Comparison of ENCODE assay signal across 14 cellular contexts in the genomic region with DNA sequence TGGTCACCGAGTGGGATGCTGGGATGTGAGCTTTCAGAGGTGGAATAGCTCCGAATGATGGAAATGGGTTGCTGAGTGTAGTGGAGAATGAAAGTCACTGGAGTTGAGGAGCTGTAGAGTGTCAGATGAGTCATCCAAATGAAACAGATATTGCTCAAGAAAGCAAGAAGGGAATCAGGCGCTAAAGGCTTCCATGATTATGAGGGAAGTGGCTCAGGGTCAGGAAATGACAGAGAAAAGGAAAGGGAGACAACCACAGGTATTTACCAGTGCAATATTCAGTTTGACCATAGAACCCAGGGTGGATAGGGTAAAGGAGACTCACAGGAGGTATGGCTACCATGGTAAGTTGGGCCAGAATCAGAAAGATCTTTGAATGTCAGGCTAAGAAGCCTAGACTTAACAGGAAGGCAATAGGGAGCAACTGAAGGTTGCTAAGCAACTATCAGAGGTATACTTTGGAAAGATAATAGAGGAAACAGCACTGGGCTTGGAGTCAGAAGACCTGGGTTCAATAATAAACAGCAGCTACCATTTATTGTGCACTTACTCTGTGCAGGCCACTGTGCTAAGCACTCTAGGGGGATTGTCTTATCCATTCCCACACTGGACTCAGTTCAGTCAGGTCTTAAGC. TPM values are rescaled to one million over a fixed set of nuclear protein-coding genes. Genes with fewer than 3 reads are reported as not detected.
DNase-seq lines count a peak whose midpoint lies in the region; ATAC-seq and TF ChIP-seq lines count a peak whose summit lies in the region.
"Had no signal": no experiment of that assay in that cellular context is flagged by ENCODE, and none has a peak within 500 bp of the region (broad histone marks: within the 10 kb centered on the region; RNA-seq: fewer than 3 reads in every experiment).

No MANE protein-coding gene starts in this region.

- H3K27ac Mint-ChIP-seq in activated T-helper 17 cell treated with anti-CD3 and anti-CD28 coated beads, Interleukin-2, amount 50 U/mL, for 72 hours: peak overlapping the region; percentile 49
- H3K27ac Mint-ChIP-seq in activated CD8-positive, alpha-beta memory T cell treated with anti-CD3 and anti-CD28 coated beads, Interleukin-2, amount 10 ng/mL, durations not matched to agents 7 days and 5 days: no peak overlapping the region
- H3K27ac Mint-ChIP-seq: activated CD8-positive, alpha-beta T cell treated with anti-CD3 and anti-CD28 coated beads for 36 hours had no signal

- TF ChIP-seq CTCF in AG09309 (IDR thresholded peaks at IDR 0.05; ENCODE audit: control insufficient read depth, insufficient read depth, low read depth, low read length, missing control alignments): no peak
- no peak for TF ChIP-seq CTCF in fibroblast of villous mesenchyme (IDR thresholded peaks at IDR 0.05; ENCODE audit: insufficient read depth, low read depth, low read length)

- H3K4me3 Mint-ChIP-seq in activated T-helper 17 cell treated with anti-CD3 and anti-CD28 coated beads, Interleukin-2, amount 50 U/mL, for 72 hours: no peak overlapping the region
- no peak overlapping the region for H3K4me3 Mint-ChIP-seq in activated CD8-positive, alpha-beta memory T cell treated with anti-CD3 and anti-CD28 coated beads, Interleukin-2, amount 10 ng/mL, durations not matched to agents 7 days and 5 days
- H3K4me3 Mint-ChIP-seq: activated CD8-positive, alpha-beta T cell treated with anti-CD3 and anti-CD28 coated beads for 36 hours had no signal

- peaks cover 57% of the 10 kb centered on the region for H3K36me3 Mint-ChIP-seq in activated T-helper 17 cell treated with anti-CD3 and anti-CD28 coated beads, Interleukin-2, amount 50 U/mL, for 72 hours (ENCODE audit: low read depth)
- H3K36me3 Mint-ChIP-seq in activated CD8-positive, alpha-beta memory T cell treated with anti-CD3 and anti-CD28 coated beads, Interleukin-2, amount 10 ng/mL, durations not matched to agents 7 days and 5 days: peaks cover 27% of the 10 kb centered on the region

- H3K4me1 Mint-ChIP-seq in activated T-helper 17 cell treated with anti-CD3 and anti-CD28 coated beads, Interleukin-2, amount 50 U/mL, for 72 hours: no peaks in the 10 kb centered on the region
- H3K4me1 Mint-ChIP-seq in activated CD8-positive, alpha-beta memory T cell treated with anti-CD3 and anti-CD28 coated beads, Interleukin-2, amount 10 ng/mL, durations not matched to agents 7 days and 5 days: no peaks in the 10 kb centered on the region

- H3K27me3 Mint-ChIP-seq in activated T-helper 17 cell treated with anti-CD3 and anti-CD28 coated beads, Interleukin-2, amount 50 U/mL, for 72 hours: no peaks in the 10 kb centered on the region
- H3K27me3 Mint-ChIP-seq in activated CD8-positive, alpha-beta memory T cell treated with anti-CD3 and anti-CD28 coated beads, Interleukin-2, amount 10 ng/mL, durations not matched to agents 7 days and 5 days: no peaks in the 10 kb centered on the region
- H3K27me3 Mint-ChIP-seq: activated CD8-positive, alpha-beta T cell treated with anti-CD3 and anti-CD28 coated beads for 36 hours had no signal

- ATAC-seq in activated T-helper 17 cell treated with anti-CD3 and anti-CD28 coated beads, Interleukin-2, amount 50 U/mL, for 72 hours (replicated peaks): no peak
- no peak for ATAC-seq in activated CD8-positive, alpha-beta memory T cell treated with anti-CD3 and anti-CD28 coated beads, Interleukin-2, amount 10 ng/mL, durations not matched to agents 7 days and 5 days
- ATAC-seq in HG02840 (IDR thresholded peaks at IDR 0.05; ENCODE audit: low FRiP score, unreplicated experiment): no peak
- ATAC-seq in HG03196 (IDR thresholded peaks at IDR 0.05; ENCODE audit: unreplicated experiment): no peak
- ATAC-seq: activated CD8-positive, alpha-beta T cell treated with anti-CD3 and anti-CD28 coated beads for 36 hours; left lobe of liver had no signal

- no peaks in the 10 kb centered on the region for H3K9me3 Mint-ChIP-seq in activated T-helper 17 cell treated with anti-CD3 and anti-CD28 coated beads, Interleukin-2, amount 50 U/mL, for 72 hours
- H3K9me3 Mint-ChIP-seq in activated CD8-positive, alpha-beta memory T cell treated with anti-CD3 and anti-CD28 coated beads, Interleukin-2, amount 10 ng/mL, durations not matched to agents 7 days and 5 days (ENCODE audit: low read depth): no peaks in the 10 kb centered on the region
- H3K9me3 Mint-ChIP-seq: activated CD8-positive, alpha-beta T cell treated with anti-CD3 and anti-CD28 coated beads for 36 hours had no signal

- H3K4me3 ChIP-seq in AG09309 (ENCODE audit: control insufficient read depth, low read depth, low read length): no peak overlapping the region
- H3K4me3 ChIP-seq in fibroblast of villous mesenchyme (ENCODE audit: low read depth, low read length): no peak overlapping the region
- H3K4me3 ChIP-seq: cardiac muscle cell had no signal

- DNase-seq in AG09309 (ENCODE audit: low read depth) (peak; percentile 11), HS-5 (ENCODE audit: low read depth) (peak; percentile 26), fibroblast of villous mesenchyme (ENCODE audit: low read depth) (peak; percentile 66), HPDE6-E6E7 (ENCODE audit: extremely low spot score) (no peak)
- DNase-seq in activated CD8-positive, alpha-beta memory T cell treated with anti-CD3 and anti-CD28 coated beads, Interleukin-2, amount 10 ng/mL, durations not matched to agents 7 days and 5 days: no peak
- DNase-seq: activated CD8-positive, alpha-beta T cell treated with anti-CD3 and anti-CD28 coated beads for 36 hours; activated effector memory CD4-positive, alpha-beta T cell treated with Interleukin-2 at 50 U/mL for 16 hours; BE2C; NCI-H1092 had no signal

- CTCF ChIA-PET in activated CD8-positive, alpha-beta memory T cell treated with anti-CD3 and anti-CD28 coated beads, Interleukin-2, amount 10 ng/mL, durations not matched to agents 7 days and 5 days (lab: Charles Lee): no interaction called here

RNA-seq across cellular contexts. Expression of gene LAS1L, which starts 11.7 kb away (rescaled TPM):
- total RNA-seq in activated T-helper 17 cell treated with anti-CD3 and anti-CD28 coated beads, Interleukin-2, amount 50 U/mL, for 72 hours: 10 to 100 TPM; 29.7 to 56.7 TPM
- total RNA-seq in fibroblast of villous mesenchyme: 15.5 and 16.4 TPM in 2 replicates
- 10 to 100 TPM; 45.8 to 51.2 TPM for total RNA-seq in activated CD8-positive, alpha-beta memory T cell treated with anti-CD3 and anti-CD28 coated beads, Interleukin-2, amount 10 ng/mL, durations not matched to agents 7 days and 5 days

Comparison
In these comparisons a context has a peak if more than half of its experiments do, and no peak if none do; other contexts are left out.
1. DNase-seq: peak in AG09309 (single experiment), HS-5 (single experiment) and fibroblast of villous mesenchyme (single experiment); none in activated CD8-positive, alpha-beta memory T cell treated with anti-CD3 and anti-CD28 coated beads, Interleukin-2, amount 10 ng/mL, durations not matched to agents 7 days and 5 days (single experiment) and HPDE6-E6E7 (single experiment).